Comparison of ENCODE assay signal across 15 cellular contexts in the genomic region with DNA sequence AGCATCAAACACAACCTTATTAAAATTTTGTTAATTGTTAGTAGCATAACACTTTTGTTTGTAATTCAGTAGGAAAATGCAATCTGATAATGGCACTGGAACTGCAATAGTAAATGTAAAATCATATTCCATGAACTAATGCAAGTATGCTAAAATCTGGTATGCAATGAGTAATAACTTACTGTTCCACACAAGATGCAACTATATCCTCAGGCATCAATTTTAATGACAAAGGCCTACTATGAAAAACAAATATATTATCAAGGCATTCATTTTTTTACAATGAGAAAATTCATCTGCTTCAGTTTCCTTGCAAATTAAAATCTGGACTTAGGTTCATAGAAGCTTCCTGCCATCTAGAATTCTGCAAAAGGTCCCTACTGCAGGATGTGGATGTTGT. TPM values are rescaled to one million over a fixed set of nuclear protein-coding genes. Genes with fewer than 3 reads are reported as not detected.
DNase-seq lines count a peak whose midpoint lies in the region; ATAC-seq and TF ChIP-seq lines count a peak whose summit lies in the region.
"Had no signal": no experiment of that assay in that cellular context is flagged by ENCODE, and none has a peak within 500 bp of the region (broad histone marks: within the 10 kb centered on the region; RNA-seq: fewer than 3 reads in every experiment).

No MANE protein-coding gene starts in this region.

- no peak overlapping the region for H3T11ph ChIP-seq in H9 (ENCODE audit: low read length)

- H4K91ac ChIP-seq in H9 (ENCODE audit: insufficient read length, low read depth, low read length), result no peak overlapping the region

- no peak for ATAC-seq in activated T-helper 17 cell treated with anti-CD3 and anti-CD28 coated beads, Interleukin-2, amount 50 U/mL, for 72 hours (replicated peaks)
- no peak for ATAC-seq in stimulated activated naive CD8-positive, alpha-beta T cell treated with anti-CD3 and anti-CD28 coated beads, Interleukin-15, amount 100 ng/mL, for 72 hours
- ATAC-seq: HepG2 had no signal

- H3K4me1 Mint-ChIP-seq in activated naive CD8-positive, alpha-beta T cell (ENCODE audit: low read depth), result peaks cover 44% of the 10 kb centered on the region
- peaks cover 27% of the 10 kb centered on the region for H3K4me1 Mint-ChIP-seq in activated naive CD8-positive, alpha-beta T cell treated with anti-CD3 and anti-CD28 coated beads for 36 hours
- H3K4me1 Mint-ChIP-seq in activated T-helper 17 cell treated with anti-CD3 and anti-CD28 coated beads, Interleukin-2, amount 50 U/mL, for 72 hours, result peaks cover 14% of the 10 kb centered on the region
- H3K4me1 Mint-ChIP-seq in immature natural killer cell (peaks cover 45 to 46% of the 10 kb centered on the region in 2 donors), H9 (peaks cover 33 to 36% of the 10 kb centered on the region in 2 experiments)
- H3K4me1 Mint-ChIP-seq in stimulated activated naive CD8-positive, alpha-beta T cell treated with anti-CD3 and anti-CD28 coated beads, Interleukin-15, amount 100 ng/mL, for 72 hours, result peaks cover 36% of the 10 kb centered on the region

- H3K79me2 ChIP-seq in H9 (ENCODE audit: insufficient read depth, low read length), result peaks cover 1% of the 10 kb centered on the region; the same call in 1 of the 2 replicates

- no peak overlapping the region for H3K18ac ChIP-seq in H9 (ENCODE audit: insufficient read length, low read depth, low read length)

- H2BK15ac ChIP-seq in H9 (ENCODE audit: low read depth, low read length), result no peak overlapping the region

- peak overlapping the region; percentile 99 for H3K27ac Mint-ChIP-seq in activated naive CD8-positive, alpha-beta T cell
- no peak overlapping the region for H3K27ac Mint-ChIP-seq in activated naive CD8-positive, alpha-beta T cell treated with anti-CD3 and anti-CD28 coated beads for 36 hours
- H3K27ac Mint-ChIP-seq in activated T-helper 17 cell treated with anti-CD3 and anti-CD28 coated beads, Interleukin-2, amount 50 U/mL, for 72 hours, result no peak overlapping the region
- H3K27ac Mint-ChIP-seq in immature natural killer cell (peak overlapping the region in 5 of 6 donors; percentile 97 to 100 (median 99)), H9 (no peak overlapping the region)
- H3K27ac Mint-ChIP-seq in stimulated activated naive CD8-positive, alpha-beta T cell treated with anti-CD3 and anti-CD28 coated beads, Interleukin-15, amount 100 ng/mL, for 72 hours, result no peak overlapping the region

- H3K4me3 ChIP-seq in A673 (ENCODE audit: low read depth, low read length, poor library complexity, severe bottlenecking), result no peak overlapping the region

- H3K23me2 ChIP-seq in H9 (ENCODE audit: insufficient read length, low read depth, low read length, poor library complexity, severe bottlenecking), result peaks cover 12% of the 10 kb centered on the region

- H3K23ac ChIP-seq in H9 (ENCODE audit: insufficient read length, low read depth, low read length), result no peak overlapping the region

- H2BK120ac ChIP-seq in H9 (ENCODE audit: low read depth, low read length, poor library complexity, severe bottlenecking), result no peak overlapping the region

- H2BK12ac ChIP-seq in H9 (ENCODE audit: insufficient read length, low read depth, low read length), result no peak overlapping the region

- no peaks in the 10 kb centered on the region for H3K79me1 ChIP-seq in H9 (ENCODE audit: insufficient read depth, low read depth, low read length, poor library complexity, severe bottlenecking)

- H4K5ac ChIP-seq in H9 (ENCODE audit: insufficient read length, low read depth, low read length), result no peak overlapping the region

- CTCF ChIA-PET in A673 (lab: Charles Lee), result no interaction called here

- H2BK20ac ChIP-seq in H9 (ENCODE audit: low read depth, low read length, poor library complexity, severe bottlenecking), result no peak overlapping the region

- H3K27me3 Mint-ChIP-seq in activated naive CD8-positive, alpha-beta T cell, result no peaks in the 10 kb centered on the region
- no peaks in the 10 kb centered on the region for H3K27me3 Mint-ChIP-seq in activated naive CD8-positive, alpha-beta T cell treated with anti-CD3 and anti-CD28 coated beads for 36 hours
- no peaks in the 10 kb centered on the region for H3K27me3 Mint-ChIP-seq in activated T-helper 17 cell treated with anti-CD3 and anti-CD28 coated beads, Interleukin-2, amount 50 U/mL, for 72 hours
- H3K27me3 Mint-ChIP-seq in immature natural killer cell (ENCODE audit: low read depth in 3 of 3) (peaks cover 2 to 21% (median 7%) of the 10 kb centered on the region in 3 donors), H9 (ENCODE audit: low read depth) (no peaks in the 10 kb centered on the region)
- H3K27me3 Mint-ChIP-seq in stimulated activated naive CD8-positive, alpha-beta T cell treated with anti-CD3 and anti-CD28 coated beads, Interleukin-15, amount 100 ng/mL, for 72 hours, result no peaks in the 10 kb centered on the region
- H3K27me3 Mint-ChIP-seq: activated CD8-positive, alpha-beta T cell treated with anti-CD3 and anti-CD28 coated beads for 36 hours had no signal

- peaks cover 3% of the 10 kb centered on the region for H3K36me3 Mint-ChIP-seq in activated naive CD8-positive, alpha-beta T cell
- H3K36me3 Mint-ChIP-seq in activated naive CD8-positive, alpha-beta T cell treated with anti-CD3 and anti-CD28 coated beads for 36 hours, result peaks cover 8% of the 10 kb centered on the region
- peaks cover 25% of the 10 kb centered on the region for H3K36me3 Mint-ChIP-seq in activated T-helper 17 cell treated with anti-CD3 and anti-CD28 coated beads, Interleukin-2, amount 50 U/mL, for 72 hours (ENCODE audit: low read depth)
- H3K36me3 Mint-ChIP-seq in immature natural killer cell, result no peaks in the 10 kb centered on the region
- no peaks in the 10 kb centered on the region for H3K36me3 Mint-ChIP-seq in H9 (ENCODE audit: insufficient read depth in 1 of 3, low read depth in 3 of 3)
- H3K36me3 Mint-ChIP-seq: activated naive CD8-positive, alpha-beta T cell treated with anti-CD3 and anti-CD28 coated beads, Interleukin-2, amount 10 ng/mL, durations not matched to agents 7 days and 5 days had no signal

- H3K4ac ChIP-seq in H9 (ENCODE audit: low read depth, low read length), result no peak overlapping the region

- H3K9me3 Mint-ChIP-seq in activated naive CD8-positive, alpha-beta T cell (ENCODE audit: low read depth), result no peaks in the 10 kb centered on the region
- H3K9me3 Mint-ChIP-seq in activated naive CD8-positive, alpha-beta T cell treated with anti-CD3 and anti-CD28 coated beads for 36 hours, result no peaks in the 10 kb centered on the region
- H3K9me3 Mint-ChIP-seq in activated T-helper 17 cell treated with anti-CD3 and anti-CD28 coated beads, Interleukin-2, amount 50 U/mL, for 72 hours, result no peaks in the 10 kb centered on the region
- no peaks in the 10 kb centered on the region for H3K9me3 Mint-ChIP-seq in immature natural killer cell
- H3K9me3 Mint-ChIP-seq in H9, result no peaks in the 10 kb centered on the region
- H3K9me3 Mint-ChIP-seq in stimulated activated naive CD8-positive, alpha-beta T cell treated with anti-CD3 and anti-CD28 coated beads, Interleukin-15, amount 100 ng/mL, for 72 hours, result no peaks in the 10 kb centered on the region
- H3K9me3 Mint-ChIP-seq: activated CD8-positive, alpha-beta T cell treated with anti-CD3 and anti-CD28 coated beads for 36 hours; activated naive CD8-positive, alpha-beta T cell treated with anti-CD3 and anti-CD28 coated beads, Interleukin-2, amount 10 ng/mL, durations not matched to agents 7 days and 5 days had no signal

- no peak for DNase-seq in activated naive CD8-positive, alpha-beta T cell treated with anti-CD3 and anti-CD28 coated beads for 36 hours
- DNase-seq in immature natural killer cell (peak in 1 of 3 donors; percentile 1), H9 (no peak), AG20443 (ENCODE audit: low spot score) (no peak), A673 (ENCODE audit: low spot score) (no peak)
- no peak for DNase-seq in stimulated activated naive CD8-positive, alpha-beta T cell treated with anti-CD3 and anti-CD28 coated beads, Interleukin-15, amount 100 ng/mL, for 72 hours
- DNase-seq: activated CD8-positive, alpha-beta T cell treated with anti-CD3 and anti-CD28 coated beads for 36 hours; activated naive CD8-positive, alpha-beta T cell treated with anti-CD3 and anti-CD28 coated beads, Interleukin-2, amount 10 ng/mL, durations not matched to agents 7 days and 5 days; left cardiac atrium; NCI-H2081 treated with DMSO at 0.1 percent for 48 hours; uterus had no signal

- H3K14ac ChIP-seq in H9 (ENCODE audit: insufficient read depth, low read length), result no peak overlapping the region

- no peak overlapping the region for H2AK5ac ChIP-seq in H9 (ENCODE audit: insufficient read length, low read length)

- H2AFZ ChIP-seq in H9 (ENCODE audit: low read length), result no peak overlapping the region

- H3K9me3 ChIP-seq in H9 (ENCODE audit: control insufficient read depth, low read depth, low read length) (no peaks in the 10 kb centered on the region), A673 (ENCODE audit: low read depth, low read length, poor library complexity, severe bottlenecking) (no peaks in the 10 kb centered on the region)
- H3K9me3 ChIP-seq: neutrophil, uterus had no signal

- no peak overlapping the region for H3K4me2 ChIP-seq in H9 (ENCODE audit: insufficient read depth, insufficient read length, low read length)

- no TSS peak for BruUV-seq in A673 (replicated peaks; lab: Mats Ljungman, UMichigan)

- H3K36me3 ChIP-seq in A673 (ENCODE audit: insufficient read depth, low read length, poor library complexity, severe bottlenecking), result no peaks in the 10 kb centered on the region
- H3K36me3 ChIP-seq: neutrophil, uterus had no signal

- POLR2A ChIA-PET in A673 (lab: Charles Lee; ENCODE audit: low non-redundant PET), result no interaction called here

- intact Hi-C loops in A673 (cut with micrococcal nuclease; ENCODE audit: unreplicated experiment), result no loop called here

- no peak overlapping the region for H3K9ac ChIP-seq in H9 (ENCODE audit: extremely low read depth, insufficient read length, low read length)

- no peak overlapping the region for H3K56ac ChIP-seq in H9 (ENCODE audit: insufficient read length, low read depth, low read length)

- H3K4me3 Mint-ChIP-seq in activated naive CD8-positive, alpha-beta T cell, result no peak overlapping the region
- no peak overlapping the region for H3K4me3 Mint-ChIP-seq in activated naive CD8-positive, alpha-beta T cell treated with anti-CD3 and anti-CD28 coated beads for 36 hours
- peak overlapping the region; percentile 95 for H3K4me3 Mint-ChIP-seq in activated T-helper 17 cell treated with anti-CD3 and anti-CD28 coated beads, Interleukin-2, amount 50 U/mL, for 72 hours
- H3K4me3 Mint-ChIP-seq in immature natural killer cell, result peak overlapping the region in 1 of 5 donors; percentile 97
- H3K4me3 Mint-ChIP-seq in H9, result no peak overlapping the region
- H3K4me3 Mint-ChIP-seq in stimulated activated naive CD8-positive, alpha-beta T cell treated with anti-CD3 and anti-CD28 coated beads, Interleukin-15, amount 100 ng/mL, for 72 hours, result no peak overlapping the region

- no peak overlapping the region for H4K8ac ChIP-seq in H9 (replicated peaks; ENCODE audit: insufficient read length, low read depth, low read length)

- TF ChIP-seq CTCF in H9 (conservative IDR thresholded peaks at IDR 0.05) (no peak), A673 (conservative IDR thresholded peaks at IDR 0.05; ENCODE audit: low read depth, low read length) (no peak)

- H4K20me1 ChIP-seq in H9 (ENCODE audit: control insufficient read depth, insufficient read depth, insufficient read length), result no peaks in the 10 kb centered on the region

- no peak overlapping the region for H2BK5ac ChIP-seq in H9 (ENCODE audit: insufficient read length, low read length)

- H3K27ac ChIP-seq in H9 (ENCODE audit: insufficient read length, low read depth, low read length), result no peak overlapping the region
- H3K27ac ChIP-seq in A673 (ENCODE audit: low read depth, low read length, poor library complexity, severe bottlenecking), result no peak overlapping the region
- H3K27ac ChIP-seq: neutrophil had no signal

- H3K27me3 ChIP-seq in H9 (ENCODE audit: insufficient read depth, low read length), result no peaks in the 10 kb centered on the region
- H3K27me3 ChIP-seq in A673 (replicated peaks; ENCODE audit: insufficient read depth, low read depth, low read length, poor library complexity), result no peaks in the 10 kb centered on the region
- H3K27me3 ChIP-seq: uterus had no signal

- H3K4me1 ChIP-seq in H9 (ENCODE audit: insufficient read depth, low read length) (peaks cover 1% of the 10 kb centered on the region; the same call in 1 of the 2 replicates), A673 (ENCODE audit: insufficient read depth, low read length, poor library complexity, severe bottlenecking) (peaks cover 7% of the 10 kb centered on the region)

RNA-seq across cellular contexts. Expression of gene NSMCE3, which starts 1.4 kb away (rescaled TPM):
- 1 to 10 TPM; 8.6 to 8.7 TPM for total RNA-seq in activated naive CD8-positive, alpha-beta T cell treated with anti-CD3 and anti-CD28 coated beads for 36 hours
- 10 to 100 TPM in 1 of 2 donors, 1 to 10 TPM in 1; 7.2 to 12.0 TPM for total RNA-seq in activated T-helper 17 cell treated with anti-CD3 and anti-CD28 coated beads, Interleukin-2, amount 50 U/mL, for 72 hours
- polyA plus RNA-seq in immature natural killer cell, result 10 to 100 TPM; 22.3 to 32.3 (median 27.9) TPM
- total RNA-seq in H9 (2021) (6.9 and 7.8 TPM in 2 replicates), A673 (2021) (7.2 and 8.0 TPM in 2 replicates)

Comparison
In these comparisons a context has a peak if more than half of its experiments do, and no peak if none do; other contexts are left out.
1. H3K27ac Mint-ChIP-seq: peak in activated naive CD8-positive, alpha-beta T cell (single experiment) and immature natural killer cell (5 of 6); none in activated naive CD8-positive, alpha-beta T cell treated with anti-CD3 and anti-CD28 coated beads for 36 hours (single experiment), activated T-helper 17 cell treated with anti-CD3 and anti-CD28 coated beads, Interleukin-2, amount 50 U/mL, for 72 hours (single experiment), H9 (0 of 3) and stimulated activated naive CD8-positive, alpha-beta T cell treated with anti-CD3 and anti-CD28 coated beads, Interleukin-15, amount 100 ng/mL, for 72 hours (0 of 2).